In the genomic region with DNA sequence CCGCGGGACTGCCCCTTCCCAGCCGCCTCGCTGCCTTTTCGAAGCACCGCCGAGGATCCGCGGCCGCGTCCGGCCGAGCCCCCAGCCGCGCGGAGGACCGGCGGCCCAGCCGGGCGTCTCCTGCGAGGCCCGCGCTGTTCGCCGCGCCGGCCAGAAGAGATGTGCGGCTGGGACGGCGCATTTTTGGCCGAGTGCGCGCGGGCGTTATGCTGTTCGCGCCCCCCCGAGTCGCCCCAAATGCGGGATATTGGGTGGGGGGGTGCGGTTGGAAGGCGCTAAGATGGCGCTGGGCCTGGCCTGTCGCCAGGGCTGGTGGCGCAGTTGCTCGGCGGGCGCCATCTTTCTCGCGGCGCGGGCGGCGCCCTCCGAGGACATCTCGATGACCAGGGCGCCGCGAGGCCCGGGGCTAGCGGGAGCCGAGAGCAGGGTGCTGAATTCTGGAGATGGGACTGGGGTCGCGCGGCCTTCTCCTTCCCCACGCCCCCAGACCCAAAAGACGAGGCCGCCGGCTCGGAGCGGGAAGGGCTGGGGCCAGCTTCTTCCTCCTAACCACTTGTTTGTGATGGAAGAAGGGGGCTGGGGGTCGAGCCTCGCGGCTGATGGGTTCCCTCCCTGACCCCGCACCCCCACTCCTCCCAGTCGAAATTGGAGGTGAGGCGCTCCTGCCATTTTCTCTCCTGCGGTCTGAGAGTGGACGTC, we compare ENCODE assay signal across 1 cellular context.
TF ChIP-seq lines count a peak whose summit lies in the region.

No MANE protein-coding gene starts in this region.

TF ChIP-seq in K562, 482 proteins besides CTCF, POLR2A, EP300 and RAD21 (continued from another document and continues in another):
- TF ChIP-seq, protein P1, sequence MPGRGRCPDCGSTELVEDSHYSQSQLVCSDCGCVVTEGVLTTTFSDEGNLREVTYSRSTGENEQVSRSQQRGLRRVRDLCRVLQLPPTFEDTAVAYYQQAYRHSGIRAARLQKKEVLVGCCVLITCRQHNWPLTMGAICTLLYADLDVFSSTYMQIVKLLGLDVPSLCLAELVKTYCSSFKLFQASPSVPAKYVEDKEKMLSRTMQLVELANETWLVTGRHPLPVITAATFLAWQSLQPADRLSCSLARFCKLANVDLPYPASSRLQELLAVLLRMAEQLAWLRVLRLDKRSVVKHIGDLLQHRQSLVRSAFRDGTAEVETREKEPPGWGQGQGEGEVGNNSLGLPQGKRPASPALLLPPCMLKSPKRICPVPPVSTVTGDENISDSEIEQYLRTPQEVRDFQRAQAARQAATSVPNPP (IDR thresholded peaks at IDR 0.05; ENCODE audit: borderline replicate concordance, insufficient read depth, insufficient read length): no peak
- TF ChIP-seq TAF7 (tag; IDR thresholded peaks at IDR 0.05) (peak; percentile 89), ZKSCAN8 (CRISPR knock-in tag; IDR thresholded peaks at IDR 0.05) (no peak), SMC3 (conservative IDR thresholded peaks at IDR 0.05; ENCODE audit: insufficient read depth, low read depth, low read length) (no peak), ZNF143 (CRISPR knock-in tag; IDR thresholded peaks at IDR 0.05) (0 out of 2 replicates have a peak, but pooled peaks have one; percentile 42), RNF2 (IDR thresholded peaks at IDR 0.05) (peak; percentile 65; the same call in 1 of the 2 replicates), FOXP1 (CRISPR knock-in tag; IDR thresholded peaks at IDR 0.05) (peak; percentile 94), CHD4 (IDR thresholded peaks at IDR 0.05; ENCODE audit: insufficient read depth, insufficient replicate concordance, low read depth, low read length, poor library complexity, severe bottlenecking) (no peak), SP2 (IDR thresholded peaks at IDR 0.05; ENCODE audit: extremely low read depth, low read depth, low read length, poor library complexity, severe bottlenecking) (no peak), CTBP1 (IDR thresholded peaks at IDR 0.05; ENCODE audit: borderline replicate concordance) (peak; percentile 72), BCOR (IDR thresholded peaks at IDR 0.05) (no peak), PPARD (CRISPR knock-in tag; IDR thresholded peaks at IDR 0.05) (no peak), GTF2E2 (tag; IDR thresholded peaks at IDR 0.05) (peak; percentile 75), BACH1 (tag; IDR thresholded peaks at IDR 0.05) (no peak), PTBP1 (IDR thresholded peaks at IDR 0.05; ENCODE audit: low read depth, low read length) (peak; percentile 47; the same call in 1 of the 2 replicates), FOXK1 (CRISPR knock-in tag; IDR thresholded peaks at IDR 0.05; ENCODE audit: borderline replicate concordance) (0 out of 2 replicates have a peak, but pooled peaks have one; percentile 44), SNIP1 (IDR thresholded peaks at IDR 0.05; ENCODE audit: low read depth) (no peak), NONO (IDR thresholded peaks at IDR 0.05; ENCODE audit: low read depth in 2 of 2, low read length in 1 of 2) (peak; percentile 83 to 90), ZNF41 (CRISPR knock-in tag; conservative IDR thresholded peaks at IDR 0.05) (0 out of 2 replicates have a peak, but pooled peaks have one; percentile 29), NFIX (CRISPR knock-in tag; IDR thresholded peaks at IDR 0.05; ENCODE audit: low read depth) (peak; percentile 68), ZZZ3 (IDR thresholded peaks at IDR 0.05) (no peak), CBX5 (IDR thresholded peaks at IDR 0.05; ENCODE audit: borderline replicate concordance, low read depth) (no peak), ZNF212 (CRISPR knock-in tag; IDR thresholded peaks at IDR 0.05) (no peak), ZNF583 (CRISPR knock-in tag; IDR thresholded peaks at IDR 0.05) (no peak), NFRKB (IDR thresholded peaks at IDR 0.05; ENCODE audit: low read depth) (peak; percentile 99), EHMT2 (IDR thresholded peaks at IDR 0.05) (no peak), JUN (IDR thresholded peaks at IDR 0.05; ENCODE audit: borderline replicate concordance, low read depth, low read length) (no peak), JUN (CRISPR knock-in tag; IDR thresholded peaks at IDR 0.05; ENCODE audit: borderline replicate concordance) (0 out of 2 replicates have a peak, but pooled peaks have one; percentile 88), TOE1 (IDR thresholded peaks at IDR 0.05; ENCODE audit: borderline replicate concordance) (peak; percentile 46; the same call in 1 of the 2 replicates), TOE1 (CRISPR knock-in tag; IDR thresholded peaks at IDR 0.05; ENCODE audit: borderline replicate concordance, low read depth) (no peak), HSF4 (CRISPR knock-in tag; IDR thresholded peaks at IDR 0.05; ENCODE audit: borderline replicate concordance) (0 out of 2 replicates have a peak, but pooled peaks have one; percentile 14), ZEB2 (IDR thresholded peaks at IDR 0.05) (no peak), CREM (IDR thresholded peaks at IDR 0.05; ENCODE audit: low read depth) (peak; percentile 41; the same call in 1 of the 2 replicates)
- TF ChIP-seq, protein P2, sequence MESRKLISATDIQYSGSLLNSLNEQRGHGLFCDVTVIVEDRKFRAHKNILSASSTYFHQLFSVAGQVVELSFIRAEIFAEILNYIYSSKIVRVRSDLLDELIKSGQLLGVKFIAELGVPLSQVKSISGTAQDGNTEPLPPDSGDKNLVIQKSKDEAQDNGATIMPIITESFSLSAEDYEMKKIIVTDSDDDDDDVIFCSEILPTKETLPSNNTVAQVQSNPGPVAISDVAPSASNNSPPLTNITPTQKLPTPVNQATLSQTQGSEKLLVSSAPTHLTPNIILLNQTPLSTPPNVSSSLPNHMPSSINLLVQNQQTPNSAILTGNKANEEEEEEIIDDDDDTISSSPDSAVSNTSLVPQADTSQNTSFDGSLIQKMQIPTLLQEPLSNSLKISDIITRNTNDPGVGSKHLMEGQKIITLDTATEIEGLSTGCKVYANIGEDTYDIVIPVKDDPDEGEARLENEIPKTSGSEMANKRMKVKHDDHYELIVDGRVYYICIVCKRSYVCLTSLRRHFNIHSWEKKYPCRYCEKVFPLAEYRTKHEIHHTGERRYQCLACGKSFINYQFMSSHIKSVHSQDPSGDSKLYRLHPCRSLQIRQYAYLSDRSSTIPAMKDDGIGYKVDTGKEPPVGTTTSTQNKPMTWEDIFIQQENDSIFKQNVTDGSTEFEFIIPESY (CRISPR knock-in tag; IDR thresholded peaks at IDR 0.05): peak; percentile 75
- TF ChIP-seq, protein P3, sequence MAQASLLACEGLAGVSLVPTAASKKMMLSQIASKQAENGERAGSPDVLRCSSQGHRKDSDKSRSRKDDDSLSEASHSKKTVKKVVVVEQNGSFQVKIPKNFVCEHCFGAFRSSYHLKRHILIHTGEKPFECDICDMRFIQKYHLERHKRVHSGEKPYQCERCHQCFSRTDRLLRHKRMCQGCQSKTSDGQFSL (CRISPR knock-in tag; IDR thresholded peaks at IDR 0.05): peak; percentile 100
- TF ChIP-seq, protein P3 (tag; IDR thresholded peaks at IDR 0.05): peak in 1 of 2 experiments; percentile 99; a peak in 2 of 4 replicates
- TF ChIP-seq, protein P4, sequence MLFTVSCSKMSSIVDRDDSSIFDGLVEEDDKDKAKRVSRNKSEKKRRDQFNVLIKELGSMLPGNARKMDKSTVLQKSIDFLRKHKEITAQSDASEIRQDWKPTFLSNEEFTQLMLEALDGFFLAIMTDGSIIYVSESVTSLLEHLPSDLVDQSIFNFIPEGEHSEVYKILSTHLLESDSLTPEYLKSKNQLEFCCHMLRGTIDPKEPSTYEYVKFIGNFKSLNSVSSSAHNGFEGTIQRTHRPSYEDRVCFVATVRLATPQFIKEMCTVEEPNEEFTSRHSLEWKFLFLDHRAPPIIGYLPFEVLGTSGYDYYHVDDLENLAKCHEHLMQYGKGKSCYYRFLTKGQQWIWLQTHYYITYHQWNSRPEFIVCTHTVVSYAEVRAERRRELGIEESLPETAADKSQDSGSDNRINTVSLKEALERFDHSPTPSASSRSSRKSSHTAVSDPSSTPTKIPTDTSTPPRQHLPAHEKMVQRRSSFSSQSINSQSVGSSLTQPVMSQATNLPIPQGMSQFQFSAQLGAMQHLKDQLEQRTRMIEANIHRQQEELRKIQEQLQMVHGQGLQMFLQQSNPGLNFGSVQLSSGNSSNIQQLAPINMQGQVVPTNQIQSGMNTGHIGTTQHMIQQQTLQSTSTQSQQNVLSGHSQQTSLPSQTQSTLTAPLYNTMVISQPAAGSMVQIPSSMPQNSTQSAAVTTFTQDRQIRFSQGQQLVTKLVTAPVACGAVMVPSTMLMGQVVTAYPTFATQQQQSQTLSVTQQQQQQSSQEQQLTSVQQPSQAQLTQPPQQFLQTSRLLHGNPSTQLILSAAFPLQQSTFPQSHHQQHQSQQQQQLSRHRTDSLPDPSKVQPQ (CRISPR knock-in tag; IDR thresholded peaks at IDR 0.05; ENCODE audit: borderline replicate concordance): no peak
- TF ChIP-seq, protein P5, sequence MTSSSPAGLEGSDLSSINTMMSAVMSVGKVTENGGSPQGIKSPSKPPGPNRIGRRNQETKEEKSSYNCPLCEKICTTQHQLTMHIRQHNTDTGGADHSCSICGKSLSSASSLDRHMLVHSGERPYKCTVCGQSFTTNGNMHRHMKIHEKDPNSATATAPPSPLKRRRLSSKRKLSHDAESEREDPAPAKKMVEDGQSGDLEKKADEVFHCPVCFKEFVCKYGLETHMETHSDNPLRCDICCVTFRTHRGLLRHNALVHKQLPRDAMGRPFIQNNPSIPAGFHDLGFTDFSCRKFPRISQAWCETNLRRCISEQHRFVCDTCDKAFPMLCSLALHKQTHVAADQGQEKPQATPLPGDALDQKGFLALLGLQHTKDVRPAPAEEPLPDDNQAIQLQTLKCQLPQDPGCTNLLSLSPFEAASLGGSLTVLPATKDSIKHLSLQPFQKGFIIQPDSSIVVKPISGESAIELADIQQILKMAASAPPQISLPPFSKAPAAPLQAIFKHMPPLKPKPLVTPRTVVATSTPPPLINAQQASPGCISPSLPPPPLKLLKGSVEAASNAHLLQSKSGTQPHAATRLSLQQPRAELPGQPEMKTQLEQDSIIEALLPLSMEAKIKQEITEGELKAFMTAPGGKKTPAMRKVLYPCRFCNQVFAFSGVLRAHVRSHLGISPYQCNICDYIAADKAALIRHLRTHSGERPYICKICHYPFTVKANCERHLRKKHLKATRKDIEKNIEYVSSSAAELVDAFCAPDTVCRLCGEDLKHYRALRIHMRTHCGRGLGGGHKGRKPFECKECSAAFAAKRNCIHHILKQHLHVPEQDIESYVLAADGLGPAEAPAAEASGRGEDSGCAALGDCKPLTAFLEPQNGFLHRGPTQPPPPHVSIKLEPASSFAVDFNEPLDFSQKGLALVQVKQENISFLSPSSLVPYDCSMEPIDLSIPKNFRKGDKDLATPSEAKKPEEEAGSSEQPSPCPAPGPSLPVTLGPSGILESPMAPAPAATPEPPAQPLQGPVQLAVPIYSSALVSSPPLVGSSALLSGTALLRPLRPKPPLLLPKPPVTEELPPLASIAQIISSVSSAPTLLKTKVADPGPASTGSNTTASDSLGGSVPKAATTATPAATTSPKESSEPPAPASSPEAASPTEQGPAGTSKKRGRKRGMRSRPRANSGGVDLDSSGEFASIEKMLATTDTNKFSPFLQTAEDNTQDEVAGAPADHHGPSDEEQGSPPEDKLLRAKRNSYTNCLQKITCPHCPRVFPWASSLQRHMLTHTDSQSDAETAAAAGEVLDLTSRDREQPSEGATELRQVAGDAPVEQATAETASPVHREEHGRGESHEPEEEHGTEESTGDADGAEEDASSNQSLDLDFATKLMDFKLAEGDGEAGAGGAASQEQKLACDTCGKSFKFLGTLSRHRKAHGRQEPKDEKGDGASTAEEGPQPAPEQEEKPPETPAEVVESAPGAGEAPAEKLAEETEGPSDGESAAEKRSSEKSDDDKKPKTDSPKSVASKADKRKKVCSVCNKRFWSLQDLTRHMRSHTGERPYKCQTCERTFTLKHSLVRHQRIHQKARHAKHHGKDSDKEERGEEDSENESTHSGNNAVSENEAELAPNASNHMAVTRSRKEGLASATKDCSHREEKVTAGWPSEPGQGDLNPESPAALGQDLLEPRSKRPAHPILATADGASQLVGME (CRISPR knock-in tag; IDR thresholded peaks at IDR 0.05): no peak
- TF ChIP-seq, protein P6, sequence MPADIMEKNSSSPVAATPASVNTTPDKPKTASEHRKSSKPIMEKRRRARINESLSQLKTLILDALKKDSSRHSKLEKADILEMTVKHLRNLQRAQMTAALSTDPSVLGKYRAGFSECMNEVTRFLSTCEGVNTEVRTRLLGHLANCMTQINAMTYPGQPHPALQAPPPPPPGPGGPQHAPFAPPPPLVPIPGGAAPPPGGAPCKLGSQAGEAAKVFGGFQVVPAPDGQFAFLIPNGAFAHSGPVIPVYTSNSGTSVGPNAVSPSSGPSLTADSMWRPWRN (IDR thresholded peaks at IDR 0.05; ENCODE audit: low read depth): no peak
- TF ChIP-seq, protein P7, sequence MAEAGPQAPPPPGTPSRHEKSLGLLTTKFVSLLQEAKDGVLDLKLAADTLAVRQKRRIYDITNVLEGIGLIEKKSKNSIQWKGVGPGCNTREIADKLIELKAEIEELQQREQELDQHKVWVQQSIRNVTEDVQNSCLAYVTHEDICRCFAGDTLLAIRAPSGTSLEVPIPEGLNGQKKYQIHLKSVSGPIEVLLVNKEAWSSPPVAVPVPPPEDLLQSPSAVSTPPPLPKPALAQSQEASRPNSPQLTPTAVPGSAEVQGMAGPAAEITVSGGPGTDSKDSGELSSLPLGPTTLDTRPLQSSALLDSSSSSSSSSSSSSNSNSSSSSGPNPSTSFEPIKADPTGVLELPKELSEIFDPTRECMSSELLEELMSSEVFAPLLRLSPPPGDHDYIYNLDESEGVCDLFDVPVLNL (CRISPR knock-in tag; IDR thresholded peaks at IDR 0.05; ENCODE audit: low read depth): no peak
- TF ChIP-seq, protein P8, sequence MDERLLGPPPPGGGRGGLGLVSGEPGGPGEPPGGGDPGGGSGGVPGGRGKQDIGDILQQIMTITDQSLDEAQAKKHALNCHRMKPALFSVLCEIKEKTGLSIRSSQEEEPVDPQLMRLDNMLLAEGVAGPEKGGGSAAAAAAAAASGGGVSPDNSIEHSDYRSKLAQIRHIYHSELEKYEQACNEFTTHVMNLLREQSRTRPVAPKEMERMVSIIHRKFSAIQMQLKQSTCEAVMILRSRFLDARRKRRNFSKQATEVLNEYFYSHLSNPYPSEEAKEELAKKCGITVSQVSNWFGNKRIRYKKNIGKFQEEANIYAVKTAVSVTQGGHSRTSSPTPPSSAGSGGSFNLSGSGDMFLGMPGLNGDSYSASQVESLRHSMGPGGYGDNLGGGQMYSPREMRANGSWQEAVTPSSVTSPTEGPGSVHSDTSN (CRISPR knock-in tag; IDR thresholded peaks at IDR 0.05; ENCODE audit: low read depth): no peak
- TF ChIP-seq, protein P8 (tag; conservative IDR thresholded peaks at IDR 0.05; ENCODE audit: low read depth): no peak
